In genomic region chr18:57062178-57062577, GRCh38 we compare ENCODE assay signal across 18 cellular contexts.
DNase-seq lines count a peak whose midpoint lies in the region; TF ChIP-seq lines count a peak whose summit lies in the region.
"Had no signal": no experiment of that assay in that cellular context is flagged by ENCODE, and none has a peak within 500 bp of the region (broad histone marks: within the 10 kb centered on the region; RNA-seq: fewer than 3 reads in every experiment).

No MANE protein-coding gene starts in this region.

- H3T11ph ChIP-seq in H9 (ENCODE audit: low read length): no peak overlapping the region

- H3K4me1 Mint-ChIP-seq in H9: peaks cover 6 to 17% of the 10 kb centered on the region in 2 experiments
- peaks cover 29% of the 10 kb centered on the region for H3K4me1 Mint-ChIP-seq in glutamatergic neuron (ENCODE audit: low read depth, unreplicated experiment)

- no peak overlapping the region for H3K23ac ChIP-seq in H9 (ENCODE audit: insufficient read length, low read depth, low read length)
- no peak overlapping the region for H3K23ac ChIP-seq in neuronal stem cell (ENCODE audit: low read depth, low read length, poor library complexity)

- H2BK15ac ChIP-seq in H9 (ENCODE audit: low read depth, low read length): no peak overlapping the region
- H2BK15ac ChIP-seq in neuronal stem cell (ENCODE audit: low read length): no peak overlapping the region

- H2BK20ac ChIP-seq in H9 (ENCODE audit: low read depth, low read length, poor library complexity, severe bottlenecking): no peak overlapping the region

- no peak overlapping the region for H3K9ac ChIP-seq in H9 (ENCODE audit: extremely low read depth, insufficient read length, low read length)
- no peak overlapping the region for H3K9ac ChIP-seq in neuronal stem cell (ENCODE audit: low read depth, low read length, poor library complexity)
- no peak overlapping the region for H3K9ac ChIP-seq in GM23248
- H3K9ac ChIP-seq: KMS-11 had no signal

- H3K27ac Mint-ChIP-seq in H9: no peak overlapping the region; a peak in 1 of 7 replicates
- H3K27ac Mint-ChIP-seq in glutamatergic neuron (ENCODE audit: unreplicated experiment): peak overlapping the region; percentile 98
- H3K27ac Mint-ChIP-seq: CD4-positive, alpha-beta T cell had no signal

- in situ Hi-C loops in GM23248 (cut with MboI): no loop called here

- no peaks in the 10 kb centered on the region for H3K9me3 Mint-ChIP-seq in H9
- H3K9me3 Mint-ChIP-seq in glutamatergic neuron (ENCODE audit: unreplicated experiment): peaks cover 4% of the 10 kb centered on the region
- H3K9me3 Mint-ChIP-seq: CD4-positive, alpha-beta T cell had no signal

- H3K4me2 ChIP-seq in H9 (ENCODE audit: insufficient read depth, insufficient read length, low read length) (no peak overlapping the region), neuronal stem cell (ENCODE audit: insufficient read depth, low read length, poor library complexity, severe bottlenecking) (no peak overlapping the region), GM23248 (ENCODE audit: unreplicated experiment) (no peak overlapping the region)
- H3K4me2 ChIP-seq: KMS-11 had no signal

- H3K14ac ChIP-seq in H9 (ENCODE audit: insufficient read depth, low read length): no peak overlapping the region
- H3K14ac ChIP-seq in neuronal stem cell (ENCODE audit: low read length): peak overlapping the region; percentile 5

- H3K27me3 ChIP-seq in H9 (ENCODE audit: insufficient read depth, low read length) (no peaks in the 10 kb centered on the region), WERI-Rb-1 (ENCODE audit: insufficient read depth, low read depth, severe bottlenecking) (no peaks in the 10 kb centered on the region), neuronal stem cell (ENCODE audit: control insufficient read depth in 3 of 3, insufficient read depth in 3 of 3, low read depth in 1 of 3, low read length in 3 of 3) (peaks cover 0 to 25% (median 0%) of the 10 kb centered on the region in 3 experiments), GM23248 (replicated peaks; ENCODE audit: insufficient read depth) (no peaks in the 10 kb centered on the region)
- H3K27me3 ChIP-seq: BE2C had no signal

- H3K27ac ChIP-seq in H9 (ENCODE audit: insufficient read length, low read depth, low read length) (no peak overlapping the region), WERI-Rb-1 (peak overlapping the region; percentile 73), neuronal stem cell (replicated peaks; ENCODE audit: low read length) (no peak overlapping the region), GM23248 (no peak overlapping the region)
- H3K27ac ChIP-seq: HL-60, KMS-11 had no signal

- no peak overlapping the region for H2AK5ac ChIP-seq in H9 (ENCODE audit: insufficient read length, low read length)
- H2AK5ac ChIP-seq in neuronal stem cell (ENCODE audit: low read depth, low read length): no peak overlapping the region

- no peak overlapping the region for H4K8ac ChIP-seq in H9 (replicated peaks; ENCODE audit: insufficient read length, low read depth, low read length)
- H4K8ac ChIP-seq in neuronal stem cell (ENCODE audit: low read depth, low read length): no peak overlapping the region

- H2BK120ac ChIP-seq in H9 (ENCODE audit: low read depth, low read length, poor library complexity, severe bottlenecking) (no peak overlapping the region), neuronal stem cell (ENCODE audit: low read depth, low read length) (no peak overlapping the region)

- no peak overlapping the region for H3K56ac ChIP-seq in H9 (ENCODE audit: insufficient read length, low read depth, low read length)

- H3K4me1 ChIP-seq in H9 (ENCODE audit: insufficient read depth, low read length) (no peaks in the 10 kb centered on the region; the same call in 1 of the 2 replicates), neuronal stem cell (ENCODE audit: control insufficient read depth in 2 of 2, insufficient read depth in 1 of 2, low read depth in 1 of 2, low read length in 2 of 2) (peaks cover 4 to 14% of the 10 kb centered on the region in 2 donors), GM23248 (ENCODE audit: insufficient read depth) (no peaks in the 10 kb centered on the region)
- H3K4me1 ChIP-seq: BE2C, Caco-2, HAP-1 had no signal

- H3K79me2 ChIP-seq in H9 (ENCODE audit: insufficient read depth, low read length) (no peaks in the 10 kb centered on the region), GM23248 (ENCODE audit: insufficient read depth) (no peaks in the 10 kb centered on the region)

- no peaks in the 10 kb centered on the region for H3K36me3 ChIP-seq in WERI-Rb-1
- no peaks in the 10 kb centered on the region for H3K36me3 ChIP-seq in neuronal stem cell (replicated peaks in 1 of 2; ENCODE audit: control insufficient read depth in 2 of 2, insufficient read depth in 2 of 2, low read length in 2 of 2)
- no peaks in the 10 kb centered on the region for H3K36me3 ChIP-seq in GM23248 (ENCODE audit: low read depth)
- H3K36me3 ChIP-seq: BE2C, HAP-1 had no signal

- H3K18ac ChIP-seq in H9 (ENCODE audit: insufficient read length, low read depth, low read length) (no peak overlapping the region), neuronal stem cell (ENCODE audit: low read length) (peak overlapping the region; percentile 54)

- H2BK12ac ChIP-seq in H9 (ENCODE audit: insufficient read length, low read depth, low read length) (no peak overlapping the region), neuronal stem cell (ENCODE audit: low read length) (no peak overlapping the region)

- no peak overlapping the region for H4K91ac ChIP-seq in H9 (ENCODE audit: insufficient read length, low read depth, low read length)
- no peak overlapping the region for H4K91ac ChIP-seq in neuronal stem cell (ENCODE audit: low read depth, low read length, poor library complexity)

- no CpG with 5 or more reads among the region's 4 CpGs for WGBS in H9 (ENCODE audit: extremely low coverage, insufficient read length, low lambda C conversion rate)
- no CpG with 5 or more reads among the region's 4 CpGs for WGBS in neuronal stem cell (ENCODE audit: extremely low coverage in 2 of 2, insufficient read length in 2 of 2, insufficient replicate concordance in 1 of 2), 2 donors
- WGBS in GM23248 (ENCODE audit: low coverage in 1 of 2, low lambda C conversion rate in 2 of 2, missing lambda C conversion rate in 2 of 2), 2 experiments: 44 to 53% methylated on average over 4 of the region's 4 CpGs

- H3K9me3 ChIP-seq in H9 (ENCODE audit: control insufficient read depth, low read depth, low read length) (no peaks in the 10 kb centered on the region), WERI-Rb-1 (ENCODE audit: severe bottlenecking) (no peaks in the 10 kb centered on the region), neuronal stem cell (replicated peaks in 1 of 2; ENCODE audit: control insufficient read depth in 2 of 2, insufficient read depth in 1 of 2, low read depth in 1 of 2, low read length in 2 of 2) (no peaks in the 10 kb centered on the region), GM23248 (ENCODE audit: low read depth) (no peaks in the 10 kb centered on the region)
- H3K9me3 ChIP-seq: BE2C, Caco-2, HAP-1 had no signal

- H3K36me3 Mint-ChIP-seq in H9 (ENCODE audit: insufficient read depth in 1 of 3, low read depth in 3 of 3) (peaks cover 0 to 26% (median 0%) of the 10 kb centered on the region in 3 experiments; a peak in 2 of 7 replicates), glutamatergic neuron (ENCODE audit: unreplicated experiment) (no peaks in the 10 kb centered on the region)

- H3K4me3 ChIP-seq in WERI-Rb-1 (ENCODE audit: low read depth, low read length) (no peak overlapping the region), neuronal stem cell (ENCODE audit: low read length in 2 of 2) (no peak overlapping the region), GM23248 (no peak overlapping the region)
- H3K4me3 ChIP-seq: HAP-1 had no signal

- H4K5ac ChIP-seq in H9 (ENCODE audit: insufficient read length, low read depth, low read length): no peak overlapping the region

- no peak overlapping the region for H3K4me3 Mint-ChIP-seq in H9
- H3K4me3 Mint-ChIP-seq in glutamatergic neuron (ENCODE audit: unreplicated experiment): no peak overlapping the region
- H3K4me3 Mint-ChIP-seq: CD4-positive, alpha-beta T cell had no signal

- DNase-seq in H9 (peak; percentile 27), WERI-Rb-1 (no peak), glutamatergic neuron (no peak), neuronal stem cell (ENCODE audit: low spot score) (no peak), DMS153 (lab: John Stamatoyannopoulos, UW) (no peak), GM23248 (no peak)
- no peak for DNase-seq in activated CD4-positive, alpha-beta T cell treated with anti-CD3 and anti-CD28 coated beads, Interleukin-2, amount 50 U/mL, for 1 hour
- DNase-seq: ACHN; BE2C; Caco-2; CD4-positive, alpha-beta T cell; DMS53; DND-41; EL; GOT3 had no signal

- TF ChIP-seq CTCF in H9 (conservative IDR thresholded peaks at IDR 0.05) (no peak), WERI-Rb-1 (IDR thresholded peaks at IDR 0.05; ENCODE audit: low read depth, low read length) (no peak), glutamatergic neuron (IDR thresholded peaks at IDR 0.05; ENCODE audit: partially characterized antibody, unreplicated experiment) (no peak)

- no peaks in the 10 kb centered on the region for H3K9me2 ChIP-seq in GM23248 (ENCODE audit: insufficient read depth)

- H3K23me2 ChIP-seq in H9 (ENCODE audit: insufficient read length, low read depth, low read length, poor library complexity, severe bottlenecking): no peaks in the 10 kb centered on the region

- H3K79me1 ChIP-seq in H9 (ENCODE audit: insufficient read depth, low read depth, low read length, poor library complexity, severe bottlenecking) (no peaks in the 10 kb centered on the region), neuronal stem cell (ENCODE audit: low read depth, low read length) (no peaks in the 10 kb centered on the region)

- H3F3A ChIP-seq in GM23248 (ENCODE audit: insufficient read depth): no peaks in the 10 kb centered on the region

- H2AFZ ChIP-seq in H9 (ENCODE audit: low read length) (no peak overlapping the region), neuronal stem cell (ENCODE audit: low read length) (no peak overlapping the region), GM23248 (no peak overlapping the region)

- H3K27me3 Mint-ChIP-seq in H9 (ENCODE audit: low read depth) (no peaks in the 10 kb centered on the region; the same call in 1 of the 2 replicates), glutamatergic neuron (ENCODE audit: unreplicated experiment) (peaks cover 4% of the 10 kb centered on the region)

- no peak overlapping the region for H2BK5ac ChIP-seq in H9 (ENCODE audit: insufficient read length, low read length)
- no peak overlapping the region for H2BK5ac ChIP-seq in neuronal stem cell (ENCODE audit: low read length)

- no peaks in the 10 kb centered on the region for H4K20me1 ChIP-seq in H9 (ENCODE audit: control insufficient read depth, insufficient read depth, insufficient read length)
- no peaks in the 10 kb centered on the region for H4K20me1 ChIP-seq in GM23248 (ENCODE audit: insufficient read depth)

- H3K4ac ChIP-seq in H9 (ENCODE audit: low read depth, low read length) (no peak overlapping the region), neuronal stem cell (ENCODE audit: low read length) (no peak overlapping the region)
